Comparison of ENCODE assay signal across 8 cellular contexts in the genomic region with DNA sequence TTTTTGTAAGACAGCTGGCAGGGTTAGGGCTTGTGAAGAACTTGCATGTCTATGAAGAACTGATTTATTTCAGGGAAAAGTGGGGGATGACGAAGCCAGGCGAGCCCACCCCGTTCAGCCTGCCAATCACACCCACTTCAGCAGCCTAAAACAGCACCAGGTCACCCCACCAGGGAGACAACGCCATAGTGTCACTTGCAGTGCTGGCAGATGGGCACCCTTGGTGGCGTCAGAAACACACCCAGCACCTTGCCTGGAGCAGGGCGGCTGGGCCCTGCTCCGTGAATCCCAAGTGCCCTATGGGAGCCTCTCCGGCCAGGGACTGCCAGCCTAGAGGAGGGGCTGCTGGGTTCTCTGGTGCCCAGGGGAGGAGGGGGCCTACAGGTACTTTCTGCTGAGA. TPM values are rescaled to one million over a fixed set of nuclear protein-coding genes. Genes with fewer than 3 reads are reported as not detected.
DNase-seq lines count a peak whose midpoint lies in the region; ATAC-seq, FAIRE-seq and TF ChIP-seq lines count a peak whose summit lies in the region.

No MANE protein-coding gene starts in this region.

- peaks cover 0 to 48% (median 34%) of the 10 kb centered on the region in 4 donors for H3K4me1 Mint-ChIP-seq in CD4-positive, CD25-positive, alpha-beta regulatory T cell

- H3K4me2 ChIP-seq in MM.1S (ENCODE audit: low read depth, low read length) = peak overlapping the region; percentile 44; the same call in 1 of the 2 replicates

- peaks cover 26% of the 10 kb centered on the region for H3F3A ChIP-seq in MM.1S (ENCODE audit: insufficient read depth, low read length)

- H3K9ac ChIP-seq in MM.1S (ENCODE audit: low read length) = no peak overlapping the region

- ATAC-seq in CD4-positive, CD25-positive, alpha-beta regulatory T cell (ENCODE audit: low read depth in 2 of 2) = no peak
- ATAC-seq in pancreas (no peak), HG02571 (IDR thresholded peaks at IDR 0.05; ENCODE audit: unreplicated experiment) (no peak), GM18502 (IDR thresholded peaks at IDR 0.05; ENCODE audit: poor library complexity, unreplicated experiment) (no peak)

- H3K36me3 ChIP-seq in CD4-positive, CD25-positive, alpha-beta regulatory T cell (ENCODE audit: control insufficient read depth, insufficient read depth, low read length) = peaks cover 37% of the 10 kb centered on the region
- H3K36me3 ChIP-seq in MM.1S (replicated peaks; ENCODE audit: insufficient read depth, low read length) (peaks cover 7% of the 10 kb centered on the region; the same call in 1 of the 2 replicates), pancreas (peaks cover 5 to 35% (median 6%) of the 10 kb centered on the region in 3 donors), ovary (no peaks in the 10 kb centered on the region)

- peak overlapping the region; percentile 78 to 85 (median 84) for H3K27ac Mint-ChIP-seq in CD4-positive, CD25-positive, alpha-beta regulatory T cell

- no peaks in the 10 kb centered on the region for H3K9me2 ChIP-seq in MM.1S (replicated peaks; ENCODE audit: insufficient read depth, low read length)

- DNase-seq in CD4-positive, CD25-positive, alpha-beta regulatory T cell = no peak
- DNase-seq in MM.1S (no peak), dorsolateral prefrontal cortex (no peak), pancreas (peak in 1 of 6 donors; percentile 67), NCI-H128 (lab: John Stamatoyannopoulos, UW; ENCODE audit: unreplicated experiment) (no peak), ovary (no peak)

- no peak for TF ChIP-seq POLR2A in ovary (IDR thresholded peaks at IDR 0.05)

- no peaks in the 10 kb centered on the region for H3K27me3 Mint-ChIP-seq in CD4-positive, CD25-positive, alpha-beta regulatory T cell

- no peaks in the 10 kb centered on the region for H3K9me3 ChIP-seq in CD4-positive, CD25-positive, alpha-beta regulatory T cell (ENCODE audit: control insufficient read depth in 2 of 2, low read length in 2 of 2)
- H3K9me3 ChIP-seq in MM.1S (replicated peaks; ENCODE audit: insufficient read depth, low read length) (no peaks in the 10 kb centered on the region), pancreas (no peaks in the 10 kb centered on the region), ovary (no peaks in the 10 kb centered on the region)

- H3K4me3 Mint-ChIP-seq in CD4-positive, CD25-positive, alpha-beta regulatory T cell = peak overlapping the region; percentile 54 to 75 (median 60)

- WGBS in pancreas, 2 donors = 70 to 77% methylated on average over 8 of the region's 8 CpGs
- WGBS in ovary, 3 donors = 73 to 80% (median 78%) methylated on average over 8 of the region's 8 CpGs

- H3K4me3 ChIP-seq in CD4-positive, CD25-positive, alpha-beta regulatory T cell (ENCODE audit: low read depth, low read length) = no peak overlapping the region
- H3K4me3 ChIP-seq in MM.1S (ENCODE audit: low read length) (no peak overlapping the region), dorsolateral prefrontal cortex (peak overlapping the region in 2 of 59 donors; percentile 39 to 46), pancreas (no peak overlapping the region), ovary (no peak overlapping the region)

- TF ChIP-seq EP300 in ovary (IDR thresholded peaks at IDR 0.05) = no peak

- H2AFZ ChIP-seq in MM.1S (ENCODE audit: low read length) = no peak overlapping the region

- intact Hi-C loops in dorsolateral prefrontal cortex (cut with DNase I) (no loop called here), pancreas (cut with DNase I) (loop anchor here in 2 of 3 donors (10.0 kb wide), 2 partner anchors 101 to 111 kb away; partner anchors contain the start of gene GNB1 (in 1 of the 2)), ovary (cut with DNase I) (loop anchor here in 2 of 4 donors (5.0 to 10.0 kb wide), 2 partner anchors 111 to 124 kb away; partner anchors contain the start of gene GNB1 (in 1 of the 2))

- TF ChIP-seq CTCF in MM.1S (IDR thresholded peaks at IDR 0.05; ENCODE audit: low read length) (no peak), dorsolateral prefrontal cortex (IDR thresholded peaks at IDR 0.05 in 54 of 56, conservative IDR thresholded peaks at IDR 0.05 in 2 of 56; ENCODE audit: low read depth in 1 of 56, partially characterized antibody in 56 of 56) (no peak), pancreas (IDR thresholded peaks at IDR 0.05) (no peak), ovary (IDR thresholded peaks at IDR 0.05) (no peak)

- peak overlapping the region; percentile 89 for H3K27ac ChIP-seq in CD4-positive, CD25-positive, alpha-beta regulatory T cell (ENCODE audit: insufficient read depth, low read length, poor library complexity, severe bottlenecking)
- no peak overlapping the region; the same call in 1 of the 2 replicates for H3K27ac ChIP-seq in MM.1S (ENCODE audit: low read length)
- peak overlapping the region in 44 of 59 donors; percentile 11 to 89 (median 70) for H3K27ac ChIP-seq in dorsolateral prefrontal cortex
- peak overlapping the region in 3 of 4 donors; percentile 73 to 84 (median 78) for H3K27ac ChIP-seq in pancreas
- no peak overlapping the region for H3K27ac ChIP-seq in ovary

- H3K27me3 ChIP-seq in CD4-positive, CD25-positive, alpha-beta regulatory T cell (ENCODE audit: control insufficient read depth, insufficient read depth, low read length) = no peaks in the 10 kb centered on the region
- no peaks in the 10 kb centered on the region for H3K27me3 ChIP-seq in MM.1S (replicated peaks; ENCODE audit: insufficient read depth, low read length)
- H3K27me3 ChIP-seq in dorsolateral prefrontal cortex = no peaks in the 10 kb centered on the region
- H3K27me3 ChIP-seq in pancreas = no peaks in the 10 kb centered on the region
- H3K27me3 ChIP-seq in ovary = no peaks in the 10 kb centered on the region

- peaks cover 52% of the 10 kb centered on the region for H3K4me1 ChIP-seq in CD4-positive, CD25-positive, alpha-beta regulatory T cell (ENCODE audit: control insufficient read depth, insufficient read depth, low read length, poor library complexity, severe bottlenecking)
- peaks cover 32% of the 10 kb centered on the region for H3K4me1 ChIP-seq in MM.1S (ENCODE audit: low read length)
- H3K4me1 ChIP-seq in pancreas = peaks cover 20 to 39% (median 22%) of the 10 kb centered on the region in 3 donors
- H3K4me1 ChIP-seq in ovary (ENCODE audit: insufficient read depth) = peaks cover 34% of the 10 kb centered on the region

- no peaks in the 10 kb centered on the region for H3K9me3 Mint-ChIP-seq in CD4-positive, CD25-positive, alpha-beta regulatory T cell

- FAIRE-seq in pancreas (lab: Jason Lieb, UNC) = no peak

- no peaks in the 10 kb centered on the region for H4K20me1 ChIP-seq in MM.1S (ENCODE audit: insufficient read depth, low read length)

- H3K79me2 ChIP-seq in MM.1S (ENCODE audit: low read length) = peaks cover 2% of the 10 kb centered on the region; the same call in 1 of the 2 replicates

- H3K36me3 Mint-ChIP-seq in CD4-positive, CD25-positive, alpha-beta regulatory T cell = peaks cover 16% of the 10 kb centered on the region

RNA-seq across cellular contexts. Expression of gene NADK, which starts 5.0 kb away (rescaled TPM):
- 52.6 TPM for total RNA-seq in CD4-positive, CD25-positive, alpha-beta regulatory T cell
- 10 to 100 TPM; 18.7 to 27.1 (median 21.2) TPM for polyA plus RNA-seq in CD4-positive, CD25-positive, alpha-beta regulatory T cell
- total RNA-seq in dorsolateral prefrontal cortex (10 to 100 TPM; 37.6 to 88.4 (median 49.0) TPM), pancreas (10 to 100 TPM; 27.8 to 55.9 (median 39.0) TPM), ovary (10 to 100 TPM; 45.1 to 76.0 (median 62.7) TPM)
- polyA plus RNA-seq in pancreas (10 to 100 TPM; 46.9 to 63.3 TPM), ovary (10 to 100 TPM; 21.8 to 57.0 TPM)

RNA-seq across cellular contexts. Expression of gene CDK11A, which starts 59.2 kb away (rescaled TPM):
- 212 TPM for total RNA-seq in CD4-positive, CD25-positive, alpha-beta regulatory T cell
- polyA plus RNA-seq in CD4-positive, CD25-positive, alpha-beta regulatory T cell = 10 to 100 TPM; 10.2 to 30.4 (median 15.3) TPM
- total RNA-seq in dorsolateral prefrontal cortex (10 to 100 TPM; 17.9 to 87.7 (median 40.9) TPM), pancreas (10 to 100 TPM; 13.2 to 22.0 (median 16.7) TPM), ovary (10 to 100 TPM; 20.9 to 51.3 (median 31.1) TPM)
- polyA plus RNA-seq in pancreas (100 to 1,000 TPM in 1 of 2 donors, 10 to 100 TPM in 1; 63.5 to 111 TPM), ovary (10 to 100 TPM; 16.7 to 21.6 TPM)

Comparison
In these comparisons a context has a peak if more than half of its experiments do, and no peak if none do; other contexts are left out.
1. H3K27ac ChIP-seq: peak in CD4-positive, CD25-positive, alpha-beta regulatory T cell (single experiment), dorsolateral prefrontal cortex (44 of 59) and pancreas (3 of 4); none in MM.1S (single experiment) and ovary (0 of 2).
2. intact Hi-C loops: an anchor here in pancreas (10.0 kb wide); none called in dorsolateral prefrontal cortex.